1 cellular context compared by ENCODE assay signal in the genomic region with DNA sequence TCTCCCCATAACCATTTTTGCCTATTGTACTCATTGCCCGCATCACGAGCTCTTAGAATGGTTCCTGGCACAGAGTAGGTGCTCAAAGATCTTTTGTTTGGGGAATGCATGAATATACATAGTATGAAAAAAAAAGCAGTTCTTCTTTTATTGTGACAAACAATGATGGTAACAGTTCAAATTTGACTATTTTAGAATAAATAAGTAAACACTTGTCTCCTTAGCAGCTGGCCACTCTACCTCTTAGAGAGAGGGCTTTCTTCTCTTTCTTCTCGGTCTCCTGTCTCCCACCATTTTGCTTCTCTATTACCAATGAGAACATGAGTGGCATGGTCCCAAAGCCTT.
TF ChIP-seq lines count a peak whose summit lies in the region.

No MANE protein-coding gene starts in this region.

TF ChIP-seq in H1, 55 proteins besides CTCF, POLR2A, EP300 and RAD21 (continued from another document):
- TF ChIP-seq, protein P1, sequence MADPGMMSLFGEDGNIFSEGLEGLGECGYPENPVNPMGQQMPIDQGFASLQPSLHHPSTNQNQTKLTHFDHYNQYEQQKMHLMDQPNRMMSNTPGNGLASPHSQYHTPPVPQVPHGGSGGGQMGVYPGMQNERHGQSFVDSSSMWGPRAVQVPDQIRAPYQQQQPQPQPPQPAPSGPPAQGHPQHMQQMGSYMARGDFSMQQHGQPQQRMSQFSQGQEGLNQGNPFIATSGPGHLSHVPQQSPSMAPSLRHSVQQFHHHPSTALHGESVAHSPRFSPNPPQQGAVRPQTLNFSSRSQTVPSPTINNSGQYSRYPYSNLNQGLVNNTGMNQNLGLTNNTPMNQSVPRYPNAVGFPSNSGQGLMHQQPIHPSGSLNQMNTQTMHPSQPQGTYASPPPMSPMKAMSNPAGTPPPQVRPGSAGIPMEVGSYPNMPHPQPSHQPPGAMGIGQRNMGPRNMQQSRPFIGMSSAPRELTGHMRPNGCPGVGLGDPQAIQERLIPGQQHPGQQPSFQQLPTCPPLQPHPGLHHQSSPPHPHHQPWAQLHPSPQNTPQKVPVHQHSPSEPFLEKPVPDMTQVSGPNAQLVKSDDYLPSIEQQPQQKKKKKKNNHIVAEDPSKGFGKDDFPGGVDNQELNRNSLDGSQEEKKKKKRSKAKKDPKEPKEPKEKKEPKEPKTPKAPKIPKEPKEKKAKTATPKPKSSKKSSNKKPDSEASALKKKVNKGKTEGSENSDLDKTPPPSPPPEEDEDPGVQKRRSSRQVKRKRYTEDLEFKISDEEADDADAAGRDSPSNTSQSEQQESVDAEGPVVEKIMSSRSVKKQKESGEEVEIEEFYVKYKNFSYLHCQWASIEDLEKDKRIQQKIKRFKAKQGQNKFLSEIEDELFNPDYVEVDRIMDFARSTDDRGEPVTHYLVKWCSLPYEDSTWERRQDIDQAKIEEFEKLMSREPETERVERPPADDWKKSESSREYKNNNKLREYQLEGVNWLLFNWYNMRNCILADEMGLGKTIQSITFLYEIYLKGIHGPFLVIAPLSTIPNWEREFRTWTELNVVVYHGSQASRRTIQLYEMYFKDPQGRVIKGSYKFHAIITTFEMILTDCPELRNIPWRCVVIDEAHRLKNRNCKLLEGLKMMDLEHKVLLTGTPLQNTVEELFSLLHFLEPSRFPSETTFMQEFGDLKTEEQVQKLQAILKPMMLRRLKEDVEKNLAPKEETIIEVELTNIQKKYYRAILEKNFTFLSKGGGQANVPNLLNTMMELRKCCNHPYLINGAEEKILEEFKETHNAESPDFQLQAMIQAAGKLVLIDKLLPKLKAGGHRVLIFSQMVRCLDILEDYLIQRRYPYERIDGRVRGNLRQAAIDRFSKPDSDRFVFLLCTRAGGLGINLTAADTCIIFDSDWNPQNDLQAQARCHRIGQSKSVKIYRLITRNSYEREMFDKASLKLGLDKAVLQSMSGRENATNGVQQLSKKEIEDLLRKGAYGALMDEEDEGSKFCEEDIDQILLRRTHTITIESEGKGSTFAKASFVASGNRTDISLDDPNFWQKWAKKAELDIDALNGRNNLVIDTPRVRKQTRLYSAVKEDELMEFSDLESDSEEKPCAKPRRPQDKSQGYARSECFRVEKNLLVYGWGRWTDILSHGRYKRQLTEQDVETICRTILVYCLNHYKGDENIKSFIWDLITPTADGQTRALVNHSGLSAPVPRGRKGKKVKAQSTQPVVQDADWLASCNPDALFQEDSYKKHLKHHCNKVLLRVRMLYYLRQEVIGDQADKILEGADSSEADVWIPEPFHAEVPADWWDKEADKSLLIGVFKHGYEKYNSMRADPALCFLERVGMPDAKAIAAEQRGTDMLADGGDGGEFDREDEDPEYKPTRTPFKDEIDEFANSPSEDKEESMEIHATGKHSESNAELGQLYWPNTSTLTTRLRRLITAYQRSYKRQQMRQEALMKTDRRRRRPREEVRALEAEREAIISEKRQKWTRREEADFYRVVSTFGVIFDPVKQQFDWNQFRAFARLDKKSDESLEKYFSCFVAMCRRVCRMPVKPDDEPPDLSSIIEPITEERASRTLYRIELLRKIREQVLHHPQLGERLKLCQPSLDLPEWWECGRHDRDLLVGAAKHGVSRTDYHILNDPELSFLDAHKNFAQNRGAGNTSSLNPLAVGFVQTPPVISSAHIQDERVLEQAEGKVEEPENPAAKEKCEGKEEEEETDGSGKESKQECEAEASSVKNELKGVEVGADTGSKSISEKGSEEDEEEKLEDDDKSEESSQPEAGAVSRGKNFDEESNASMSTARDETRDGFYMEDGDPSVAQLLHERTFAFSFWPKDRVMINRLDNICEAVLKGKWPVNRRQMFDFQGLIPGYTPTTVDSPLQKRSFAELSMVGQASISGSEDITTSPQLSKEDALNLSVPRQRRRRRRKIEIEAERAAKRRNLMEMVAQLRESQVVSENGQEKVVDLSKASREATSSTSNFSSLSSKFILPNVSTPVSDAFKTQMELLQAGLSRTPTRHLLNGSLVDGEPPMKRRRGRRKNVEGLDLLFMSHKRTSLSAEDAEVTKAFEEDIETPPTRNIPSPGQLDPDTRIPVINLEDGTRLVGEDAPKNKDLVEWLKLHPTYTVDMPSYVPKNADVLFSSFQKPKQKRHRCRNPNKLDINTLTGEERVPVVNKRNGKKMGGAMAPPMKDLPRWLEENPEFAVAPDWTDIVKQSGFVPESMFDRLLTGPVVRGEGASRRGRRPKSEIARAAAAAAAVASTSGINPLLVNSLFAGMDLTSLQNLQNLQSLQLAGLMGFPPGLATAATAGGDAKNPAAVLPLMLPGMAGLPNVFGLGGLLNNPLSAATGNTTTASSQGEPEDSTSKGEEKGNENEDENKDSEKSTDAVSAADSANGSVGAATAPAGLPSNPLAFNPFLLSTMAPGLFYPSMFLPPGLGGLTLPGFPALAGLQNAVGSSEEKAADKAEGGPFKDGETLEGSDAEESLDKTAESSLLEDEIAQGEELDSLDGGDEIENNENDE (IDR thresholded peaks at IDR 0.05; ENCODE audit: insufficient replicate concordance, low read length), result no peak
- TF ChIP-seq, protein P2, sequence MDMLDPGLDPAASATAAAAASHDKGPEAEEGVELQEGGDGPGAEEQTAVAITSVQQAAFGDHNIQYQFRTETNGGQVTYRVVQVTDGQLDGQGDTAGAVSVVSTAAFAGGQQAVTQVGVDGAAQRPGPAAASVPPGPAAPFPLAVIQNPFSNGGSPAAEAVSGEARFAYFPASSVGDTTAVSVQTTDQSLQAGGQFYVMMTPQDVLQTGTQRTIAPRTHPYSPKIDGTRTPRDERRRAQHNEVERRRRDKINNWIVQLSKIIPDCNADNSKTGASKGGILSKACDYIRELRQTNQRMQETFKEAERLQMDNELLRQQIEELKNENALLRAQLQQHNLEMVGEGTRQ (IDR thresholded peaks at IDR 0.05; ENCODE audit: low read length), result no peak
- TF ChIP-seq, protein P3, sequence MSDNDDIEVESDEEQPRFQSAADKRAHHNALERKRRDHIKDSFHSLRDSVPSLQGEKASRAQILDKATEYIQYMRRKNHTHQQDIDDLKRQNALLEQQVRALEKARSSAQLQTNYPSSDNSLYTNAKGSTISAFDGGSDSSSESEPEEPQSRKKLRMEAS (IDR thresholded peaks at IDR 0.05), result no peak
- TF ChIP-seq POU5F1 (IDR thresholded peaks at IDR 0.05; ENCODE audit: low read depth, low read length) (no peak), BRCA1 (IDR thresholded peaks at IDR 0.05; ENCODE audit: low read depth, low read length) (no peak), KDM1A (IDR thresholded peaks at IDR 0.05; ENCODE audit: borderline replicate concordance, low read length) (no peak)
